Comparison of ENCODE assay signal across 12 cellular contexts in the genomic region with DNA sequence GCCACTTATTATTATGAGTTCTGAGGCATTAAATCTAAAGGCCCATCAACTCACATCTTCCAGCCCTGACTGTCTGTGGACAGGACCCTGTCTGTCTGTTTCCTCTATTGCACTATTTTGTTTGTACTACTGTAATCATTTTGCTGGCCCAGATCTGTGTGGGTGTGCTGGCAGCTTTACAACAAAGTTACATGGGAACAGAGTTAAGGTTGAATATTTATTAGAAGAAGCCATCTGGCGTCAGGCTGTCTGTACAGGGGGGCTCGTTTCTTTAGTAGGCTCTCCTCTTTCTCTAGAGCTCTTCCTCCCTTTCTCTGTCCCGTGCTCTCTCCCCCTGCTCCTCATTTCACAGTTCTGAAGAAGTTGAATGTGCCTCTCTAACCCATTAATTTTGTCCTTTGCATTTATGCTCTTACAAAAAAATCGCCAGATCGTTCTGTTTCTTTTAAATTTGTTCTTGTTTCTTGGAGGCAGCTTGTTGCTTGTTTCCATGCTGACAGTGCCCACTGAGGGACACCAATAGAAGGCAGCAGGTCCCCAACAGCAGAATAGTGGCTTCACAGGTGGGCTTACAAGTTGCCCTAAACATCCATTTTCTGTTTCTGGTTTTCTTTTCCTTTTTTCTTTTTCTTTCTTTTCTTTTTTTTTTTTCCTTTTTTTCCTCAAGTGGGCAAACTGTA.
DNase-seq lines count a peak whose midpoint lies in the region; ATAC-seq, FAIRE-seq and TF ChIP-seq lines count a peak whose summit lies in the region.
"Had no signal": no experiment of that assay in that cellular context is flagged by ENCODE, and none has a peak within 500 bp of the region (broad histone marks: within the 10 kb centered on the region; RNA-seq: fewer than 3 reads in every experiment).

No MANE protein-coding gene starts in this region.

- DNase-seq in A549 (ENCODE audit: low read depth in 1 of 2, low spot score in 1 of 2) (peak in 1 of 2 experiments; percentile 37), LNCaP clone FGC (ENCODE audit: low read depth) (peak; percentile 14), bronchial epithelial cell (ENCODE audit: low read depth) (peak; percentile 34), kidney tubule cell (ENCODE audit: low spot score) (peak; percentile 63), nucleus accumbens (lab: John Stamatoyannopoulos, UW) (no peak), caudate nucleus (lab: John Stamatoyannopoulos, UW) (no peak), GF-D8 (lab: John Stamatoyannopoulos, UW) (no peak)
- DNase-seq: AML-193, H9 had no signal

- no peaks in the 10 kb centered on the region for H3K27me3 ChIP-seq in bronchial epithelial cell (ENCODE audit: control insufficient read depth, insufficient read depth, low read length)
- H3K27me3 ChIP-seq: adrenal gland had no signal

- H3K4me3 ChIP-seq in A549 (peak overlapping the region; percentile 24; the same call in 1 of the 3 replicates), LNCaP clone FGC (ENCODE audit: low read depth, low read length) (no peak overlapping the region), bronchial epithelial cell (ENCODE audit: low read depth, low read length) (no peak overlapping the region)
- H3K4me3 ChIP-seq: adrenal gland had no signal

- peak overlapping the region; percentile 91 for H3K4me2 ChIP-seq in A549

- no peaks in the 10 kb centered on the region for H3K36me3 ChIP-seq in bronchial epithelial cell (ENCODE audit: control insufficient read depth, insufficient read depth, low read length)
- H3K36me3 ChIP-seq: adrenal gland had no signal

- no peak for TF ChIP-seq POLR2A in A549 (IDR thresholded peaks at IDR 0.05; ENCODE audit: low read length)

- CTCF ChIA-PET in A549 (lab: Yijun Ruan, JAX): no interaction called here

- peaks cover 35% of the 10 kb centered on the region for H3K4me1 ChIP-seq in A549

- ATAC-seq in A549 (peak; percentile 80 to 91; a peak in 5 of 6 replicates), HG03139 (IDR thresholded peaks at IDR 0.05; ENCODE audit: unreplicated experiment) (no peak)
- ATAC-seq: HepG2 had no signal

- no peak for TF ChIP-seq CTCF in A549 (IDR thresholded peaks at IDR 0.05)
- no peak for TF ChIP-seq CTCF in LNCaP clone FGC (IDR thresholded peaks at IDR 0.05; ENCODE audit: control insufficient read depth, extremely low read depth, insufficient read depth)
- no peak for TF ChIP-seq CTCF in bronchial epithelial cell (IDR thresholded peaks at IDR 0.05; ENCODE audit: insufficient read depth, low read length, severe bottlenecking)

- POLR2A ChIA-PET in A549 (lab: Yijun Ruan, JAX): no interaction called here

- 2% methylated on average over 5 of the region's 5 CpGs for WGBS in A549 (ENCODE audit: missing lambda C conversion rate)

- peak overlapping the region; percentile 78 to 79 for H3K27ac ChIP-seq in A549
- H3K27ac ChIP-seq in caudate nucleus (ENCODE audit: low read depth, low read length): no peak overlapping the region
- H3K27ac ChIP-seq: adrenal gland had no signal

- no peak for TF ChIP-seq RAD21 in A549 (conservative IDR thresholded peaks at IDR 0.05 in 1 of 2, IDR thresholded peaks at IDR 0.05 in 1 of 2)

- no peaks in the 10 kb centered on the region for H3K9me3 ChIP-seq in A549

- no peak for TF ChIP-seq EP300 in A549 (IDR thresholded peaks at IDR 0.05)

- no peak for FAIRE-seq in A549 (lab: Jason Lieb, UNC)
- FAIRE-seq in bronchial epithelial cell (lab: Jason Lieb, UNC): no peak
- FAIRE-seq: HepG2 had no signal

TF ChIP-seq in A549, 52 proteins besides CTCF, POLR2A, EP300 and RAD21:
- no peak for TF ChIP-seq NFE2L2 (conservative IDR thresholded peaks at IDR 0.05; ENCODE audit: low read length)
- no peak for TF ChIP-seq PBX3 (IDR thresholded peaks at IDR 0.05)
- TF ChIP-seq JUNB (IDR thresholded peaks at IDR 0.05): no peak
- TF ChIP-seq ZC3H11A (IDR thresholded peaks at IDR 0.05): no peak
- TF ChIP-seq, protein P1, sequence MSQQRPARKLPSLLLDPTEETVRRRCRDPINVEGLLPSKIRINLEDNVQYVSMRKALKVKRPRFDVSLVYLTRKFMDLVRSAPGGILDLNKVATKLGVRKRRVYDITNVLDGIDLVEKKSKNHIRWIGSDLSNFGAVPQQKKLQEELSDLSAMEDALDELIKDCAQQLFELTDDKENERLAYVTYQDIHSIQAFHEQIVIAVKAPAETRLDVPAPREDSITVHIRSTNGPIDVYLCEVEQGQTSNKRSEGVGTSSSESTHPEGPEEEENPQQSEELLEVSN (IDR thresholded peaks at IDR 0.05; ENCODE audit: borderline replicate concordance, low read depth): no peak
- no peak for TF ChIP-seq HDAC2 (IDR thresholded peaks at IDR 0.05)
- TF ChIP-seq BHLHE40 (IDR thresholded peaks at IDR 0.05; ENCODE audit: low read depth, low read length): no peak
- TF ChIP-seq RARB (CRISPR knock-in tag; IDR thresholded peaks at IDR 0.05): no peak
- TF ChIP-seq BCL3 (IDR thresholded peaks at IDR 0.05): no peak
- no peak for TF ChIP-seq MAX (IDR thresholded peaks at IDR 0.05)
- TF ChIP-seq MYC (IDR thresholded peaks at IDR 0.05; ENCODE audit: borderline replicate concordance, low read length): no peak
- no peak for TF ChIP-seq CHD4 (IDR thresholded peaks at IDR 0.05; ENCODE audit: borderline replicate concordance)
- no peak for TF ChIP-seq NR3C1 (IDR thresholded peaks at IDR 0.05)
- no peak for TF ChIP-seq TFCP2L1 (CRISPR knock-in tag; IDR thresholded peaks at IDR 0.05)
- no peak for TF ChIP-seq HES2 (IDR thresholded peaks at IDR 0.05)
- no peak for TF ChIP-seq TP53 (CRISPR knock-in tag; IDR thresholded peaks at IDR 0.05)
- no peak for TF ChIP-seq HOXA7 (CRISPR knock-in tag; IDR thresholded peaks at IDR 0.05)
- TF ChIP-seq HOXB13 (CRISPR knock-in tag; IDR thresholded peaks at IDR 0.05; ENCODE audit: low read depth): no peak
- TF ChIP-seq JUN (IDR thresholded peaks at IDR 0.05): no peak
TF ChIP-seq in A549: peak in this region for 0.

Comparison
In these comparisons a context has a peak if more than half of its experiments do, and no peak if none do; other contexts are left out.
1. DNase-seq: peak in LNCaP clone FGC (single experiment), bronchial epithelial cell (single experiment) and kidney tubule cell (single experiment); none in nucleus accumbens (0 of 56), caudate nucleus (0 of 61) and GF-D8 (single experiment).